10 cellular contexts compared by ENCODE assay signal in genomic region chr12:14403293-14403692, GRCh38. TPM values are rescaled to one million over a fixed set of nuclear protein-coding genes. Genes with fewer than 3 reads are reported as not detected.
DNase-seq lines count a peak whose midpoint lies in the region; ATAC-seq and TF ChIP-seq lines count a peak whose summit lies in the region.
"Had no signal": no experiment of that assay in that cellular context is flagged by ENCODE, and none has a peak within 500 bp of the region (broad histone marks: within the 10 kb centered on the region; RNA-seq: fewer than 3 reads in every experiment).

No MANE protein-coding gene starts in this region.

- no peak for ATAC-seq in activated naive CD4-positive, alpha-beta T cell treated with anti-CD3 and anti-CD28 coated beads, Interleukin-2, amount 50 U/mL, for 72 hours
- ATAC-seq in GM21529 (IDR thresholded peaks at IDR 0.05; ENCODE audit: unreplicated experiment): no peak

- H3K36me3 Mint-ChIP-seq in activated naive CD4-positive, alpha-beta T cell treated with anti-CD3 and anti-CD28 coated beads for 36 hours (ENCODE audit: low read depth): peaks cover 30% of the 10 kb centered on the region
- peaks cover 0 to 25% of the 10 kb centered on the region in 2 donors for H3K36me3 Mint-ChIP-seq in activated naive CD4-positive, alpha-beta T cell treated with anti-CD3 and anti-CD28 coated beads, Interleukin-2, amount 50 U/mL, for 72 hours

- H3K4me1 Mint-ChIP-seq in activated naive CD4-positive, alpha-beta T cell treated with anti-CD3 and anti-CD28 coated beads for 36 hours (ENCODE audit: low read depth): peaks cover 83% of the 10 kb centered on the region

- intact Hi-C loops in activated naive CD4-positive, alpha-beta T cell treated with anti-CD3 and anti-CD28 coated beads for 36 hours (cut with micrococcal nuclease): loop anchor here (5.0 kb wide), 1 partner anchor 49 kb away; no protein-coding TSS in a partner anchor
- intact Hi-C loops in thyroid gland (cut with DNase I): no loop called here

- no peak for TF ChIP-seq POLR2A in thyroid gland (IDR thresholded peaks at IDR 0.05)

- H3K27me3 ChIP-seq in iPS-18a (ENCODE audit: control insufficient read depth, insufficient read depth, low read length) (no peaks in the 10 kb centered on the region), thyroid gland (no peaks in the 10 kb centered on the region)

- H3K9ac ChIP-seq in SK-N-MC (ENCODE audit: insufficient read length) (peak overlapping the region; percentile 63), iPS-18a (ENCODE audit: low read length) (peak overlapping the region; percentile 20)

- H3K9me3 Mint-ChIP-seq in activated naive CD4-positive, alpha-beta T cell treated with anti-CD3 and anti-CD28 coated beads for 36 hours: peaks cover 2% of the 10 kb centered on the region
- H3K9me3 Mint-ChIP-seq in activated naive CD4-positive, alpha-beta T cell treated with anti-CD3 and anti-CD28 coated beads, Interleukin-2, amount 50 U/mL, for 72 hours: no peaks in the 10 kb centered on the region

- TF ChIP-seq CTCF in thyroid gland (IDR thresholded peaks at IDR 0.05) (no peak), foreskin fibroblast (IDR thresholded peaks at IDR 0.05; ENCODE audit: low read depth, low read length) (no peak)

- H3K4me3 ChIP-seq in SK-N-MC (peak overlapping the region; percentile 75), iPS-18a (ENCODE audit: low read length) (no peak overlapping the region), thyroid gland (replicated peaks in 1 of 3) (no peak overlapping the region), foreskin fibroblast (ENCODE audit: low read depth in 1 of 2, low read length in 2 of 2) (no peak overlapping the region)

- H3K4me3 Mint-ChIP-seq in activated naive CD4-positive, alpha-beta T cell treated with anti-CD3 and anti-CD28 coated beads for 36 hours: no peak overlapping the region

- peak overlapping the region; percentile 96 for H3K27ac ChIP-seq in SK-N-MC
- H3K27ac ChIP-seq in iPS-18a (ENCODE audit: low read length): no peak overlapping the region
- peak overlapping the region; percentile 18 to 56 (median 46) for H3K27ac ChIP-seq in thyroid gland
- H3K27ac ChIP-seq: C4-2B had no signal

- H3K9me3 ChIP-seq in SK-N-MC (ENCODE audit: low read depth, low read length) (peaks cover 21% of the 10 kb centered on the region; the same call in 1 of the 2 replicates), iPS-18a (ENCODE audit: control insufficient read depth, low read depth, low read length) (no peaks in the 10 kb centered on the region), thyroid gland (no peaks in the 10 kb centered on the region)

- H3K4me1 ChIP-seq in iPS-18a (ENCODE audit: control insufficient read depth, low read depth, low read length) (peaks cover 36% of the 10 kb centered on the region), thyroid gland (peaks cover 22 to 23% of the 10 kb centered on the region in 2 donors)

- 43 to 53% methylated on average over 1 of the region's 1 CpG for WGBS in thyroid gland, 2 donors

- H3K27me3 Mint-ChIP-seq in activated naive CD4-positive, alpha-beta T cell treated with anti-CD3 and anti-CD28 coated beads for 36 hours (ENCODE audit: low read depth): no peaks in the 10 kb centered on the region

- DNase-seq in activated naive CD4-positive, alpha-beta T cell treated with anti-CD3 and anti-CD28 coated beads for 36 hours: no peak
- DNase-seq in activated naive CD4-positive, alpha-beta T cell treated with anti-CD3 and anti-CD28 coated beads, Interleukin-2, amount 50 U/mL, for 72 hours (ENCODE audit: low spot score in 2 of 2): no peak
- no peak for DNase-seq in SK-N-MC (ENCODE audit: low read depth, low spot score)
- DNase-seq in thyroid gland: no peak
- no peak for DNase-seq in T1000 (lab: John Stamatoyannopoulos, UW)
- no peak for DNase-seq in foreskin fibroblast
- DNase-seq: T-helper 9 cell had no signal

- CTCF ChIA-PET in activated naive CD4-positive, alpha-beta T cell treated with anti-CD3 and anti-CD28 coated beads for 36 hours (lab: Charles Lee): interaction anchor here (1.3 to 1.8 kb wide), 2 partner anchors 13 to 165 kb away, joined by 4 read pairs; no protein-coding TSS in a partner anchor

- peaks cover 31% of the 10 kb centered on the region for H3K36me3 ChIP-seq in SK-N-MC (ENCODE audit: insufficient read depth, low read length)
- H3K36me3 ChIP-seq in iPS-18a (ENCODE audit: control insufficient read depth, low read depth, low read length): no peaks in the 10 kb centered on the region
- no peaks in the 10 kb centered on the region for H3K36me3 ChIP-seq in thyroid gland

- H3K27ac Mint-ChIP-seq in activated naive CD4-positive, alpha-beta T cell treated with anti-CD3 and anti-CD28 coated beads for 36 hours: peak overlapping the region; percentile 63
- H3K27ac Mint-ChIP-seq in activated naive CD4-positive, alpha-beta T cell treated with anti-CD3 and anti-CD28 coated beads, Interleukin-2, amount 50 U/mL, for 72 hours: peak overlapping the region in 1 of 2 donors; percentile 83

RNA-seq across cellular contexts. Expression of gene ATF7IP, which starts 37.8 kb away (rescaled TPM):
- 100 to 1,000 TPM; 131 to 141 TPM for total RNA-seq in activated naive CD4-positive, alpha-beta T cell treated with anti-CD3 and anti-CD28 coated beads for 36 hours
- total RNA-seq in activated naive CD4-positive, alpha-beta T cell treated with anti-CD3 and anti-CD28 coated beads, Interleukin-2, amount 50 U/mL, for 72 hours: 10 to 100 TPM; 78.1 to 85.5 TPM
- total RNA-seq in thyroid gland: 10 to 100 TPM; 64.4 to 87.2 (median 76.2) TPM
